Comparison of ENCODE assay signal across 1 cellular context in the genomic region with DNA sequence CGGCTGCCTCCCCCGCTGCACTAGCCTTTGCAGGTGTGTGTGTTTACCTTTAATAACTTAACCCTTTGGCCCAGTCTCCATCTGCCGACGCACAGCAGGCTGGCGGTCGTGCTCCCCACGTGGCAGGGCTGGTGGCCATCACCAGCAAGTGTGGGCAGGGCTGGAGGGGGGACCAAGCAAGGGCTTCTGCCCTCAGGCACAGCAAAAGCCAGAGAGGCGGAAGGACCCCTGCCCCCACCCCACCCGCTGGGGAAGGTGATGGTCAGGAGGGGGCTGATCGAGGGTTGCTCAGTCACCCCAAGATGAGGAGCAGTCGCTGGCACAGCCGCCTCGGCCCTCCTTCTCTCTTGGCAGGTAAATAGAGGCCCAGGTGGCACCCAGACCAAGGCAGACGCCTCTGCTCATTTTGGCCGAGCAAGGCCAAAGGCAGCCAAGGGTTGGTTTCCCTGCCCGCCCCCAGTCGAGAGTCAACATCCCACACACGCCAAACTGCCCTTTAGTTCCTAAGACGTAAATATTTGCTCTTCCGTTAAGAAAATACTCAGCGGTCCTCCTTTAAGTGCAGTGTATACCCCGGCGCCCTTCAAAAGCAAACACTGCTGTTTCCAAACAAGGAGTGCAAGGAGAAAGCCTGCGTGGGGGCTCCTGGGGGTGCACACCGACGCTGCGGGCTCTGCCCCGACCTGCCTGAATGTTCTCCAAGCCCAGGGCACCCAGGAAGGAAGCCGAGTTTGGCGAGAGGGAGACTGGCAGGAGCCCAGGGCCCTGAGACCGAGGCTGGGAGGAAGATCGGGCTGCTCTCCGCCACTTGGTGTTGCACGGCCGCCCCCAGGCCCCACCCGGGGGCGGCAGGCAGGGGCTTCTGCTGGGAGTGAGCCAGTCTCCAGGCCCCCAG.
TF ChIP-seq lines count a peak whose summit lies in the region.

No MANE protein-coding gene starts in this region.

TF ChIP-seq in HepG2, 621 proteins besides CTCF, POLR2A, EP300 and RAD21:
- TF ChIP-seq ZNF383 (CRISPR knock-in tag; IDR thresholded peaks at IDR 0.05; ENCODE audit: borderline replicate concordance) (no peak), TSC22D2 (CRISPR knock-in tag; IDR thresholded peaks at IDR 0.05; ENCODE audit: borderline replicate concordance) (no peak), ZNF652 (CRISPR knock-in tag; IDR thresholded peaks at IDR 0.05; ENCODE audit: borderline replicate concordance, low read depth) (peak; percentile 60; the same call in 1 of the 2 replicates), ZKSCAN8 (CRISPR knock-in tag; IDR thresholded peaks at IDR 0.05; ENCODE audit: borderline replicate concordance) (no peak), ZFP91 (CRISPR knock-in tag; IDR thresholded peaks at IDR 0.05; ENCODE audit: borderline replicate concordance) (0 out of 2 replicates have a peak, but pooled peaks have one; percentile 37), SIX1 (CRISPR knock-in tag; IDR thresholded peaks at IDR 0.05; ENCODE audit: borderline replicate concordance) (no peak), ZNF674 (CRISPR knock-in tag; IDR thresholded peaks at IDR 0.05; ENCODE audit: low read depth) (no peak), ZNF367 (CRISPR knock-in tag; IDR thresholded peaks at IDR 0.05; ENCODE audit: borderline replicate concordance) (no peak), HOXA3 (CRISPR knock-in tag; IDR thresholded peaks at IDR 0.05) (no peak), SP5 (CRISPR knock-in tag; IDR thresholded peaks at IDR 0.05; ENCODE audit: borderline replicate concordance, low read depth) (0 out of 2 replicates have a peak, but pooled peaks have one; percentile 12), RARA (CRISPR knock-in tag; IDR thresholded peaks at IDR 0.05) (0 out of 2 replicates have a peak, but pooled peaks have one; percentile 7), CSRNP2 (CRISPR knock-in tag; conservative IDR thresholded peaks at IDR 0.05; ENCODE audit: low read depth) (no peak), SAFB2 (CRISPR knock-in tag; IDR thresholded peaks at IDR 0.05; ENCODE audit: borderline replicate concordance, low read depth) (no peak), AGO1 (IDR thresholded peaks at IDR 0.05; ENCODE audit: low read depth, low read length, poor library complexity, severe bottlenecking) (no peak), FOXP4 (CRISPR knock-in tag; IDR thresholded peaks at IDR 0.05) (no peak), ARNT (IDR thresholded peaks at IDR 0.05) (no peak)
- TF ChIP-seq, protein P1, sequence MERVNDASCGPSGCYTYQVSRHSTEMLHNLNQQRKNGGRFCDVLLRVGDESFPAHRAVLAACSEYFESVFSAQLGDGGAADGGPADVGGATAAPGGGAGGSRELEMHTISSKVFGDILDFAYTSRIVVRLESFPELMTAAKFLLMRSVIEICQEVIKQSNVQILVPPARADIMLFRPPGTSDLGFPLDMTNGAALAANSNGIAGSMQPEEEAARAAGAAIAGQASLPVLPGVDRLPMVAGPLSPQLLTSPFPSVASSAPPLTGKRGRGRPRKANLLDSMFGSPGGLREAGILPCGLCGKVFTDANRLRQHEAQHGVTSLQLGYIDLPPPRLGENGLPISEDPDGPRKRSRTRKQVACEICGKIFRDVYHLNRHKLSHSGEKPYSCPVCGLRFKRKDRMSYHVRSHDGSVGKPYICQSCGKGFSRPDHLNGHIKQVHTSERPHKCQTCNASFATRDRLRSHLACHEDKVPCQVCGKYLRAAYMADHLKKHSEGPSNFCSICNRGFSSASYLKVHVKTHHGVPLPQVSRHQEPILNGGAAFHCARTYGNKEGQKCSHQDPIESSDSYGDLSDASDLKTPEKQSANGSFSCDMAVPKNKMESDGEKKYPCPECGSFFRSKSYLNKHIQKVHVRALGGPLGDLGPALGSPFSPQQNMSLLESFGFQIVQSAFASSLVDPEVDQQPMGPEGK (CRISPR knock-in tag; IDR thresholded peaks at IDR 0.05): 0 out of 2 replicates have a peak, but pooled peaks have one; percentile 21
